8 cellular contexts compared by ENCODE assay signal in the genomic region with DNA sequence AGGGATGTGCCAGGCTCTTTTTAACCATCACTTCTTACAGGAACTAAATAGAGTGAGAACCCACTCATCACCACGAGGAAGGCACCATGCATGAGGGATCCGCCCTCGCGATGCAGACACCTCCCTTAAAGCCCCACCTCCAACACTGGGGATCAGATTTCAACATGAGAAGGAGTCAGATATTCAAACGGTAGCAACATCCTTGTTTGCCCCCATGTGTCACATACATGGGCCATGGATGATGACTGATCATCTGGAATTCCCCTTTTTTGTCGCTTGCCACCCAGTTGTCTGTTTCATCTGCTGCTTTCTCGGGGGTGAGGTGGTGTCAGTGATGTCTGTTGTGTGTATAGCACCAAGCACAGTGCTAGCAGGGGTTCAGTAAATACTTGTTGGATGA.
DNase-seq lines count a peak whose midpoint lies in the region; ATAC-seq lines count a peak whose summit lies in the region.

No MANE protein-coding gene starts in this region.

- ATAC-seq in HG03442 (IDR thresholded peaks at IDR 0.05; ENCODE audit: unreplicated experiment) = peak; percentile 46

- DNase-seq in NCI-H748 (lab: John Stamatoyannopoulos, UW; ENCODE audit: unreplicated experiment) (peak; percentile 26), NCI-H748 treated with DMSO at 0.1 percent for 48 hours (lab: John Stamatoyannopoulos, UW) (no peak), activated T-cell treated with anti-CD3 and anti-CD28 coated beads for 1 hour (ENCODE audit: low read depth) (peak; percentile 40), cerebellar cortex (ENCODE audit: low spot score) (no peak), NCI-H2227 (lab: John Stamatoyannopoulos, UW; ENCODE audit: unreplicated experiment) (no peak), GM19238 (ENCODE audit: insufficient read length, low spot score) (no peak)
- peak in 2 of 3 donors; percentile 50 to 62 for DNase-seq in stimulated activated CD4-positive, alpha-beta T cell treated with anti-CD3 and anti-CD28 coated beads, Interleukin-12 subunit alpha, Interleukin-12 subunit beta, amount 100 ng/mL, for 48 hours (ENCODE audit: low read depth in 2 of 3, low spot score in 1 of 3)

Comparison
In these comparisons a context has a peak if more than half of its experiments do, and no peak if none do; other contexts are left out.
1. DNase-seq: peak in NCI-H748 (single experiment), activated T-cell treated with anti-CD3 and anti-CD28 coated beads for 1 hour (single experiment) and stimulated activated CD4-positive, alpha-beta T cell treated with anti-CD3 and anti-CD28 coated beads, Interleukin-12 subunit alpha, Interleukin-12 subunit beta, amount 100 ng/mL, for 48 hours (2 of 3); none in NCI-H748 treated with DMSO at 0.1 percent for 48 hours (single experiment), cerebellar cortex (single experiment), NCI-H2227 (single experiment) and GM19238 (single experiment).